In genomic region chr1:36089393-36090121, GRCh38 we compare ENCODE assay signal across 6 cellular contexts. TPM values are rescaled to one million over a fixed set of nuclear protein-coding genes. Genes with fewer than 3 reads are reported as not detected.
A peak's percentile ranks its signal among the peaks of the same experiment; 100 is the strongest.
DNase-seq lines count a peak whose midpoint lies in the region; ATAC-seq and TF ChIP-seq lines count a peak whose summit lies in the region.

No MANE protein-coding gene starts in this region.

- H3K27me3 ChIP-seq in left ventricle myocardium inferior (ENCODE audit: low read depth) = peaks cover 21% of the 10 kb centered on the region
- H3K27me3 ChIP-seq in mesenchymal stem cell (ENCODE audit: control insufficient read depth in 1 of 2, insufficient read depth in 1 of 2, low read length in 2 of 2) = peaks cover 0 to 7% of the 10 kb centered on the region in 2 experiments

- H3K4me1 ChIP-seq in left ventricle myocardium inferior (peaks cover 57% of the 10 kb centered on the region), mesenchymal stem cell (ENCODE audit: control insufficient read depth, insufficient read depth, low read depth, low read length) (peaks cover 35% of the 10 kb centered on the region)

- H3K27ac Mint-ChIP-seq in activated T-helper 2 cell treated with anti-CD3 and anti-CD28 coated beads, Interferon-gamma antibody, Interleukin-2, Interleukin-4, amounts not matched to agents 10 μg/mL and 5 μg/mL and 100 μg/mL, durations not matched to agents 14 hours and 24 hours and 36 hours = peak overlapping the region; percentile 83

- H3K36me3 ChIP-seq in left ventricle myocardium inferior (peaks cover 37% of the 10 kb centered on the region), mesenchymal stem cell (ENCODE audit: control insufficient read depth in 1 of 2, insufficient read depth in 2 of 2, low read depth in 1 of 2, low read length in 2 of 2) (peaks cover 38% of the 10 kb centered on the region in 2 experiments)

- H3K4me2 ChIP-seq in mesenchymal stem cell (ENCODE audit: low read length, poor library complexity, severe bottlenecking) = peak overlapping the region; percentile 85

- H3K36me3 Mint-ChIP-seq in activated T-helper 2 cell treated with anti-CD3 and anti-CD28 coated beads, Interferon-gamma antibody, Interleukin-2, Interleukin-4, amounts not matched to agents 10 μg/mL and 5 μg/mL and 100 μg/mL, durations not matched to agents 14 hours and 24 hours and 36 hours (ENCODE audit: low read depth) = peaks cover 45% of the 10 kb centered on the region

- H3K27ac ChIP-seq in left ventricle myocardium inferior (replicated peaks) = peak overlapping the region; percentile 96
- H3K27ac ChIP-seq in mesenchymal stem cell (ENCODE audit: low read length, poor library complexity, severe bottlenecking) = peak overlapping the region; percentile 69

- intact Hi-C loops in left ventricle myocardium inferior (cut with micrococcal nuclease) = loop anchor here (10.0 kb wide), 1 partner anchor 195 kb away; no protein-coding TSS in a partner anchor
- intact Hi-C loops in Right ventricle myocardium inferior (cut with DNase I) = loop anchor here (10.0 kb wide), 2 partner anchors 205 to 235 kb away; partner anchors contain the start of gene AGO1
- intact Hi-C loops in activated T-helper 2 cell treated with anti-CD3 and anti-CD28 coated beads, Interferon-gamma antibody, Interleukin-2, Interleukin-4, amounts not matched to agents 10 μg/mL and 5 μg/mL and 100 μg/mL, durations not matched to agents 14 hours and 24 hours and 36 hours (cut with micrococcal nuclease) = no loop called here

- no peaks in the 10 kb centered on the region for H3K9me3 Mint-ChIP-seq in activated T-helper 2 cell treated with anti-CD3 and anti-CD28 coated beads, Interferon-gamma antibody, Interleukin-2, Interleukin-4, amounts not matched to agents 10 μg/mL and 5 μg/mL and 100 μg/mL, durations not matched to agents 14 hours and 24 hours and 36 hours

- H3K9ac ChIP-seq in mesenchymal stem cell (ENCODE audit: low read length) = peak overlapping the region; percentile 97

- H2BK120ac ChIP-seq in mesenchymal stem cell (ENCODE audit: low read depth, low read length) = no peak overlapping the region

- H3K4me3 ChIP-seq in left ventricle myocardium inferior = peak overlapping the region; percentile 100
- H3K4me3 ChIP-seq in mesenchymal stem cell (ENCODE audit: insufficient read depth in 1 of 2, low read depth in 1 of 2, low read length in 2 of 2) = peak overlapping the region; percentile 94 to 97

- H3K23ac ChIP-seq in mesenchymal stem cell (ENCODE audit: low read length in 2 of 2) = no peak overlapping the region

- no peak for ATAC-seq in Right ventricle myocardium inferior
- ATAC-seq in HG02840 (IDR thresholded peaks at IDR 0.05; ENCODE audit: low FRiP score, unreplicated experiment) = no peak

- H2AK5ac ChIP-seq in mesenchymal stem cell (ENCODE audit: low read length, severe bottlenecking) = no peak overlapping the region

- peak overlapping the region; percentile 22 for H2BK5ac ChIP-seq in mesenchymal stem cell (ENCODE audit: low read depth, low read length, poor library complexity, severe bottlenecking)

- peaks cover 3% of the 10 kb centered on the region for H3K27me3 Mint-ChIP-seq in activated T-helper 2 cell treated with anti-CD3 and anti-CD28 coated beads, Interferon-gamma antibody, Interleukin-2, Interleukin-4, amounts not matched to agents 10 μg/mL and 5 μg/mL and 100 μg/mL, durations not matched to agents 14 hours and 24 hours and 36 hours (ENCODE audit: low read depth)

- peak overlapping the region; percentile 90 for H3K4me3 Mint-ChIP-seq in activated T-helper 2 cell treated with anti-CD3 and anti-CD28 coated beads, Interferon-gamma antibody, Interleukin-2, Interleukin-4, amounts not matched to agents 10 μg/mL and 5 μg/mL and 100 μg/mL, durations not matched to agents 14 hours and 24 hours and 36 hours (ENCODE audit: low read depth)

- no peak overlapping the region for H3K14ac ChIP-seq in mesenchymal stem cell (ENCODE audit: low read length in 2 of 2)

- peak overlapping the region in 1 of 2 experiments; percentile 76 for H3K4ac ChIP-seq in mesenchymal stem cell (ENCODE audit: low read depth in 1 of 2, low read length in 2 of 2)

- H2BK15ac ChIP-seq in mesenchymal stem cell (ENCODE audit: low read depth, poor library complexity, severe bottlenecking) = no peak overlapping the region

- H3K4me1 Mint-ChIP-seq in activated T-helper 2 cell treated with anti-CD3 and anti-CD28 coated beads, Interferon-gamma antibody, Interleukin-2, Interleukin-4, amounts not matched to agents 10 μg/mL and 5 μg/mL and 100 μg/mL, durations not matched to agents 14 hours and 24 hours and 36 hours (ENCODE audit: low read depth) = peaks cover 9% of the 10 kb centered on the region

- H3K79me1 ChIP-seq in mesenchymal stem cell (replicated peaks; ENCODE audit: low read length, poor library complexity, severe bottlenecking) = peaks cover 26% of the 10 kb centered on the region

- peak overlapping the region; percentile 84 to 96 for H3K18ac ChIP-seq in mesenchymal stem cell (ENCODE audit: low read depth in 1 of 2, low read length in 2 of 2)

- no peak overlapping the region for H2BK12ac ChIP-seq in mesenchymal stem cell (ENCODE audit: low read length in 2 of 2)

- peak overlapping the region; percentile 92 for H4K8ac ChIP-seq in mesenchymal stem cell (ENCODE audit: low read length)

- 17% methylated on average over 32 of the region's 32 CpGs for WGBS in mesenchymal stem cell

- TF ChIP-seq CTCF in left ventricle myocardium inferior (IDR thresholded peaks at IDR 0.05; ENCODE audit: borderline replicate concordance) = no peak

- peak overlapping the region; percentile 96 for H2AFZ ChIP-seq in mesenchymal stem cell (ENCODE audit: low read depth, low read length)

- DNase-seq in left ventricle myocardium inferior = no peak
- DNase-seq in Right ventricle myocardium inferior (ENCODE audit: missing footprints) = no peak
- DNase-seq in activated T-helper 2 cell treated with anti-CD3 and anti-CD28 coated beads, Interferon-gamma antibody, Interleukin-2, Interleukin-4, amounts not matched to agents 10 μg/mL and 5 μg/mL and 100 μg/mL, durations not matched to agents 14 hours and 24 hours and 36 hours (ENCODE audit: low spot score) = no peak
- peak; percentile 85 for DNase-seq in mesenchymal stem cell
- DNase-seq in NCI-H2171 treated with DMSO at 0.1 percent for 48 hours (lab: John Stamatoyannopoulos, UW) = no peak

- H3K9me3 ChIP-seq in left ventricle myocardium inferior (replicated peaks) (no peaks in the 10 kb centered on the region), mesenchymal stem cell (ENCODE audit: control insufficient read depth, low read length) (no peaks in the 10 kb centered on the region)

- H4K91ac ChIP-seq in mesenchymal stem cell (ENCODE audit: low read length) = peak overlapping the region; percentile 71

RNA-seq across cellular contexts. Expression of gene ADPRS, which starts 0.9 kb away (rescaled TPM):
- 17.8 TPM for total RNA-seq in left ventricle myocardium inferior
- total RNA-seq in Right ventricle myocardium inferior = 18.1 TPM
- total RNA-seq in activated T-helper 2 cell treated with anti-CD3 and anti-CD28 coated beads, Interferon-gamma antibody, Interleukin-2, Interleukin-4, amounts not matched to agents 10 μg/mL and 5 μg/mL and 100 μg/mL, durations not matched to agents 14 hours and 24 hours and 36 hours = 33.6 and 35.3 TPM in 2 replicates
- 15.5 TPM for polyA plus RNA-seq in mesenchymal stem cell (2013, experiment 1 of 2)
- polyA plus RNA-seq in mesenchymal stem cell (2013, experiment 2 of 2) = 16.6 TPM

RNA-seq across cellular contexts. Expression of gene TEKT2, which starts 5.7 kb away (rescaled TPM):
- total RNA-seq in left ventricle myocardium inferior (not detected), Right ventricle myocardium inferior (not detected)
- total RNA-seq in activated T-helper 2 cell treated with anti-CD3 and anti-CD28 coated beads, Interferon-gamma antibody, Interleukin-2, Interleukin-4, amounts not matched to agents 10 μg/mL and 5 μg/mL and 100 μg/mL, durations not matched to agents 14 hours and 24 hours and 36 hours = 0.18 and 0.21 TPM in 2 replicates
- polyA plus RNA-seq in mesenchymal stem cell (2013, experiment 1 of 2) = 0.23 TPM
- 0.29 TPM for polyA plus RNA-seq in mesenchymal stem cell (2013, experiment 2 of 2)

RNA-seq across cellular contexts. Expression of gene COL8A2, which starts 35.5 kb away (rescaled TPM):
- total RNA-seq in left ventricle myocardium inferior (1.2 TPM), Right ventricle myocardium inferior (1.0 TPM)
- total RNA-seq in activated T-helper 2 cell treated with anti-CD3 and anti-CD28 coated beads, Interferon-gamma antibody, Interleukin-2, Interleukin-4, amounts not matched to agents 10 μg/mL and 5 μg/mL and 100 μg/mL, durations not matched to agents 14 hours and 24 hours and 36 hours = not detected in 2 replicates
- polyA plus RNA-seq in mesenchymal stem cell (2013, experiment 1 of 2) = 0.25 TPM
- polyA plus RNA-seq in mesenchymal stem cell (2013, experiment 2 of 2) = 0.22 TPM

RNA-seq across cellular contexts. Expression of gene TRAPPC3, which starts 59.7 kb away (rescaled TPM):
- total RNA-seq in left ventricle myocardium inferior (54.6 TPM), Right ventricle myocardium inferior (53.9 TPM)
- total RNA-seq in activated T-helper 2 cell treated with anti-CD3 and anti-CD28 coated beads, Interferon-gamma antibody, Interleukin-2, Interleukin-4, amounts not matched to agents 10 μg/mL and 5 μg/mL and 100 μg/mL, durations not matched to agents 14 hours and 24 hours and 36 hours = 68.4 and 71.5 TPM in 2 replicates
- polyA plus RNA-seq in mesenchymal stem cell (2013, experiment 1 of 2) = 78.6 TPM
- polyA plus RNA-seq in mesenchymal stem cell (2013, experiment 2 of 2) = 81.9 TPM
